In the genomic region with DNA sequence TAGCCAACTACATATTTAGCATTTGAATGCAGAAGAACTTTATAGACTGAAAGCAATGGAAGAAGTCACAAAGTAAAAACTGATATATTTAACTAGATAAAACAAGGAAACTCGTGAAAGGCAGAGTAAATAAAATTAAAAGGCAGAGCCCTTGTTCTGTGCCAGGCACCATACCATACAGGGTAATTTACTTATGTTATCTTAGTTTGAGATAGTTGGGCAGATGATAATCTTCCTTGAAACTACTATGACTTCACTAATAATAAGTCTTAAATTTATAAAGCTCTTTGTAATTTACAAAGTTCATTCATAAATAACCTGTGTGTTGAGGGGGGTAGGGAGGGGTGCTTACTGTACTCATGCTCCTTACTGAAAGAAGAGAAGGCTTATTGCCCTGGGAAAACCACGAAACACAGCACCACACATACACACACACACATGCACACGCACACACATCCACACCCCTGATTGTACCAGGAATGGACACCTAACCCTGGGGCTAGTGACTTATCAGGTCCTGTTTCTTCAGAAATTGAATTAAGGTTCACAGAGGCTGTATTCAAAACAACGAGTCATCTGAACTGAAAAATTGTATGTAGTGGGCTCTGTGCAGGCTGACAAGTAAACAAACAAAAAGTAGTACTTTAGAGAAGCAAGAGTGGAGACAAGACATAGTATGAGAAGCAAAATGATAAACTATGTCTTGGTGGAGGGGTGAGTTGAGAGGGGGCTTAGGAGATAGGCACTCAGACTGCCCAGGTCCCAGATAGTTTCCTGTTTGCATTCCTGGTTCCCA, we compare ENCODE assay signal across 12 cellular contexts. TPM values are rescaled to one million over a fixed set of nuclear protein-coding genes. Genes with fewer than 3 reads are reported as not detected.
DNase-seq lines count a peak whose midpoint lies in the region; ATAC-seq and TF ChIP-seq lines count a peak whose summit lies in the region.
"Had no signal": no experiment of that assay in that cellular context is flagged by ENCODE, and none has a peak within 500 bp of the region (broad histone marks: within the 10 kb centered on the region; RNA-seq: fewer than 3 reads in every experiment).

No MANE protein-coding gene starts in this region.

- peaks cover 99% of the 10 kb centered on the region for H3K79me2 ChIP-seq in HCT116 (ENCODE audit: insufficient read depth, low read length)

- intact Hi-C loops in HCT116 (cut with micrococcal nuclease), result no loop called here

- H3K4me3 ChIP-seq in HCT116 (replicated peaks in 1 of 2; ENCODE audit: low read depth in 1 of 2, low read length in 2 of 2), result no peak overlapping the region
- no peak overlapping the region for H3K4me3 ChIP-seq in effector memory CD4-positive, alpha-beta T cell (ENCODE audit: insufficient read depth, low read depth, low read length, poor library complexity, severe bottlenecking)
- H3K4me3 ChIP-seq: adrenal gland, pancreas had no signal

- H3K36me3 Mint-ChIP-seq in activated T-helper 17 cell treated with anti-CD3 and anti-CD28 coated beads, Interleukin-2, amount 50 U/mL, for 72 hours (ENCODE audit: low read depth), result peaks cover 37% of the 10 kb centered on the region

- peaks cover 45% of the 10 kb centered on the region in 2 experiments for H3K4me1 ChIP-seq in HCT116 (ENCODE audit: control insufficient read depth in 1 of 2, insufficient read depth in 2 of 2, low read length in 2 of 2)
- peaks cover 13% of the 10 kb centered on the region for H3K4me1 ChIP-seq in effector memory CD4-positive, alpha-beta T cell (ENCODE audit: control insufficient read depth, insufficient read depth, low read length, poor library complexity, severe bottlenecking)

- peak overlapping the region; percentile 28 for H3K27ac Mint-ChIP-seq in activated T-helper 17 cell treated with anti-CD3 and anti-CD28 coated beads, Interleukin-2, amount 50 U/mL, for 72 hours

- H3K27me3 Mint-ChIP-seq in activated T-helper 17 cell treated with anti-CD3 and anti-CD28 coated beads, Interleukin-2, amount 50 U/mL, for 72 hours, result no peaks in the 10 kb centered on the region

- CTCF ChIA-PET in HCT116 (lab: Charles Lee), result no interaction called here

- peak; percentile 59 for ATAC-seq in HCT116
- ATAC-seq in activated T-helper 17 cell treated with anti-CD3 and anti-CD28 coated beads, Interleukin-2, amount 50 U/mL, for 72 hours (replicated peaks), result peak; percentile 59
- ATAC-seq in GM21576 (IDR thresholded peaks at IDR 0.05; ENCODE audit: unreplicated experiment), result no peak

- H3K9me2 ChIP-seq in HCT116 (ENCODE audit: insufficient read depth), result no peaks in the 10 kb centered on the region

- BruUV-seq in HCT116 (replicated peaks; lab: Mats Ljungman, UMichigan), result no TSS peak

- peak overlapping the region; percentile 11 for H3K4me3 Mint-ChIP-seq in activated T-helper 17 cell treated with anti-CD3 and anti-CD28 coated beads, Interleukin-2, amount 50 U/mL, for 72 hours

- peaks cover 5% of the 10 kb centered on the region; the same call in 1 of the 2 replicates for H4K20me1 ChIP-seq in HCT116 (ENCODE audit: insufficient read depth)

- POLR2A ChIA-PET in HCT116 (lab: Charles Lee), result no interaction called here

- no peak overlapping the region for H3K9ac ChIP-seq in HCT116 (ENCODE audit: low read length)

- DNase-seq in AG09319 (ENCODE audit: extremely low read depth, low read depth), result peak; percentile 32
- peak; percentile 59 for DNase-seq in HCT116 (ENCODE audit: low read depth, low spot score)
- DNase-seq in left kidney (ENCODE audit: low read depth, low spot score), result peak; percentile 29
- no peak for DNase-seq in effector memory CD4-positive, alpha-beta T cell
- no peak for DNase-seq in HuH-7 (ENCODE audit: low spot score)
- DNase-seq in stimulated activated naive CD4-positive, alpha-beta T cell (lab: John Stamatoyannopoulos, UW), result no peak
- DNase-seq: NCI-H187 treated with DMSO at 0.1 percent for 48 hours, pancreas, T-helper 9 cell had no signal

- H3K4me1 Mint-ChIP-seq in activated T-helper 17 cell treated with anti-CD3 and anti-CD28 coated beads, Interleukin-2, amount 50 U/mL, for 72 hours, result peaks cover 58% of the 10 kb centered on the region

- H3K27me3 ChIP-seq in HCT116 (ENCODE audit: insufficient read depth, low read length), result no peaks in the 10 kb centered on the region
- H3K27me3 ChIP-seq in effector memory CD4-positive, alpha-beta T cell (replicated peaks; ENCODE audit: control insufficient read depth, insufficient read depth, low read length, poor library complexity, severe bottlenecking), result no peaks in the 10 kb centered on the region
- H3K27me3 ChIP-seq: adrenal gland, pancreas had no signal

- H3K4me2 ChIP-seq in HCT116 (ENCODE audit: low read length), result peak overlapping the region; percentile 34; the same call in 1 of the 2 replicates

- TF ChIP-seq POLR2A in HCT116 (IDR thresholded peaks at IDR 0.05; ENCODE audit: borderline replicate concordance, extremely low read depth, insufficient read depth, insufficient read length), result no peak

- no peaks in the 10 kb centered on the region for H3K9me3 Mint-ChIP-seq in activated T-helper 17 cell treated with anti-CD3 and anti-CD28 coated beads, Interleukin-2, amount 50 U/mL, for 72 hours

- no peak for TF ChIP-seq CTCF in AG09319 (IDR thresholded peaks at IDR 0.05; ENCODE audit: low read depth, low read length)
- no peak for TF ChIP-seq CTCF in HCT116 (IDR thresholded peaks at IDR 0.05 in 2 of 3, conservative IDR thresholded peaks at IDR 0.05 in 1 of 3; ENCODE audit: borderline replicate concordance in 1 of 3, insufficient read depth in 1 of 3, low read depth in 2 of 3, low read length in 2 of 3)

- TF ChIP-seq RAD21 in HCT116 (IDR thresholded peaks at IDR 0.05; ENCODE audit: low read depth), result no peak

- no peaks in the 10 kb centered on the region for H3K9me3 ChIP-seq in HCT116 (ENCODE audit: control insufficient read depth in 1 of 2, insufficient read depth in 1 of 2, low read depth in 1 of 2, low read length in 2 of 2)
- H3K9me3 ChIP-seq in effector memory CD4-positive, alpha-beta T cell (ENCODE audit: control insufficient read depth, low read length), result no peaks in the 10 kb centered on the region
- H3K9me3 ChIP-seq: adrenal gland, pancreas had no signal

- RAD21 ChIA-PET in HCT116 (lab: Charles Lee; ENCODE audit: low non-redundant PET in 1 of 2, low total read pairs in 2 of 2, uncharacterized antibody in 2 of 2, unreplicated experiment in 2 of 2), result no interaction called here

- H3K36me3 ChIP-seq in HCT116 (ENCODE audit: control insufficient read depth in 1 of 2, insufficient read depth in 2 of 2, low read length in 2 of 2), result no peaks in the 10 kb centered on the region
- H3K36me3 ChIP-seq in effector memory CD4-positive, alpha-beta T cell (ENCODE audit: control insufficient read depth, insufficient read depth, low read length), result no peaks in the 10 kb centered on the region
- H3K36me3 ChIP-seq: adrenal gland, pancreas had no signal

- H2AFZ ChIP-seq in HCT116 (ENCODE audit: low read depth, low read length, poor library complexity, severe bottlenecking), result no peak overlapping the region

- 0 out of 2 replicates have a peak overlapping the region, but pooled peaks have one; percentile 1 for H3K27ac ChIP-seq in HCT116 (ENCODE audit: low read depth, low read length)
- no peak overlapping the region for H3K27ac ChIP-seq in effector memory CD4-positive, alpha-beta T cell (ENCODE audit: insufficient read depth, low read length, poor library complexity, severe bottlenecking)
- H3K27ac ChIP-seq: adrenal gland, pancreas had no signal

TF ChIP-seq in HCT116, 20 proteins besides CTCF, POLR2A, EP300 and RAD21 (continues in another document):
- TF ChIP-seq EGR1 (IDR thresholded peaks at IDR 0.05; ENCODE audit: low read depth), result no peak
- TF ChIP-seq, protein P1, sequence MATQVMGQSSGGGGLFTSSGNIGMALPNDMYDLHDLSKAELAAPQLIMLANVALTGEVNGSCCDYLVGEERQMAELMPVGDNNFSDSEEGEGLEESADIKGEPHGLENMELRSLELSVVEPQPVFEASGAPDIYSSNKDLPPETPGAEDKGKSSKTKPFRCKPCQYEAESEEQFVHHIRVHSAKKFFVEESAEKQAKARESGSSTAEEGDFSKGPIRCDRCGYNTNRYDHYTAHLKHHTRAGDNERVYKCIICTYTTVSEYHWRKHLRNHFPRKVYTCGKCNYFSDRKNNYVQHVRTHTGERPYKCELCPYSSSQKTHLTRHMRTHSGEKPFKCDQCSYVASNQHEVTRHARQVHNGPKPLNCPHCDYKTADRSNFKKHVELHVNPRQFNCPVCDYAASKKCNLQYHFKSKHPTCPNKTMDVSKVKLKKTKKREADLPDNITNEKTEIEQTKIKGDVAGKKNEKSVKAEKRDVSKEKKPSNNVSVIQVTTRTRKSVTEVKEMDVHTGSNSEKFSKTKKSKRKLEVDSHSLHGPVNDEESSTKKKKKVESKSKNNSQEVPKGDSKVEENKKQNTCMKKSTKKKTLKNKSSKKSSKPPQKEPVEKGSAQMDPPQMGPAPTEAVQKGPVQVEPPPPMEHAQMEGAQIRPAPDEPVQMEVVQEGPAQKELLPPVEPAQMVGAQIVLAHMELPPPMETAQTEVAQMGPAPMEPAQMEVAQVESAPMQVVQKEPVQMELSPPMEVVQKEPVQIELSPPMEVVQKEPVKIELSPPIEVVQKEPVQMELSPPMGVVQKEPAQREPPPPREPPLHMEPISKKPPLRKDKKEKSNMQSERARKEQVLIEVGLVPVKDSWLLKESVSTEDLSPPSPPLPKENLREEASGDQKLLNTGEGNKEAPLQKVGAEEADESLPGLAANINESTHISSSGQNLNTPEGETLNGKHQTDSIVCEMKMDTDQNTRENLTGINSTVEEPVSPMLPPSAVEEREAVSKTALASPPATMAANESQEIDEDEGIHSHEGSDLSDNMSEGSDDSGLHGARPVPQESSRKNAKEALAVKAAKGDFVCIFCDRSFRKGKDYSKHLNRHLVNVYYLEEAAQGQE (IDR thresholded peaks at IDR 0.05; ENCODE audit: low read depth), result no peak
- TF ChIP-seq FOSL1 (IDR thresholded peaks at IDR 0.05; ENCODE audit: low read depth), result peak; percentile 48
- TF ChIP-seq JUND (IDR thresholded peaks at IDR 0.05), result peak; percentile 49
- TF ChIP-seq ZNF274 (IDR thresholded peaks at IDR 0.05; ENCODE audit: low read depth, low read length), result no peak
- TF ChIP-seq ZFX (IDR thresholded peaks at IDR 0.05), result no peak
- TF ChIP-seq SIN3A (IDR thresholded peaks at IDR 0.05; ENCODE audit: low read depth), result peak; percentile 36; the same call in 1 of the 2 replicates
- no peak for TF ChIP-seq POLR2AphosphoS5 (IDR thresholded peaks at IDR 0.05; ENCODE audit: low read depth, low read length)
- TF ChIP-seq CEBPB (IDR thresholded peaks at IDR 0.05; ENCODE audit: low read depth), result 0 out of 2 replicates have a peak, but pooled peaks have one; percentile 29
- TF ChIP-seq SP1 (IDR thresholded peaks at IDR 0.05; ENCODE audit: low read depth), result peak; percentile 55
- TF ChIP-seq CBX3 (IDR thresholded peaks at IDR 0.05; ENCODE audit: low read depth), result no peak

RNA-seq across cellular contexts. Expression of gene AGFG1, which starts 38.1 kb away (rescaled TPM):
- 72.5 TPM for total RNA-seq in HCT116 (2021; ENCODE audit: unreplicated experiment)
- 46.9 and 54.3 TPM in 2 replicates for polyA plus RNA-seq in HCT116 (2012)
- 10 to 100 TPM; 68.7 to 79.8 TPM for total RNA-seq in activated T-helper 17 cell treated with anti-CD3 and anti-CD28 coated beads, Interleukin-2, amount 50 U/mL, for 72 hours

Comparison
In these comparisons a context has a peak if more than half of its experiments do, and no peak if none do; other contexts are left out.
1. DNase-seq: peak in AG09319 (single experiment), HCT116 (single experiment) and left kidney (single experiment); none in effector memory CD4-positive, alpha-beta T cell (0 of 3), HuH-7 (single experiment) and stimulated activated naive CD4-positive, alpha-beta T cell (0 of 6).